1 cellular context compared by ENCODE assay signal in the genomic region with DNA sequence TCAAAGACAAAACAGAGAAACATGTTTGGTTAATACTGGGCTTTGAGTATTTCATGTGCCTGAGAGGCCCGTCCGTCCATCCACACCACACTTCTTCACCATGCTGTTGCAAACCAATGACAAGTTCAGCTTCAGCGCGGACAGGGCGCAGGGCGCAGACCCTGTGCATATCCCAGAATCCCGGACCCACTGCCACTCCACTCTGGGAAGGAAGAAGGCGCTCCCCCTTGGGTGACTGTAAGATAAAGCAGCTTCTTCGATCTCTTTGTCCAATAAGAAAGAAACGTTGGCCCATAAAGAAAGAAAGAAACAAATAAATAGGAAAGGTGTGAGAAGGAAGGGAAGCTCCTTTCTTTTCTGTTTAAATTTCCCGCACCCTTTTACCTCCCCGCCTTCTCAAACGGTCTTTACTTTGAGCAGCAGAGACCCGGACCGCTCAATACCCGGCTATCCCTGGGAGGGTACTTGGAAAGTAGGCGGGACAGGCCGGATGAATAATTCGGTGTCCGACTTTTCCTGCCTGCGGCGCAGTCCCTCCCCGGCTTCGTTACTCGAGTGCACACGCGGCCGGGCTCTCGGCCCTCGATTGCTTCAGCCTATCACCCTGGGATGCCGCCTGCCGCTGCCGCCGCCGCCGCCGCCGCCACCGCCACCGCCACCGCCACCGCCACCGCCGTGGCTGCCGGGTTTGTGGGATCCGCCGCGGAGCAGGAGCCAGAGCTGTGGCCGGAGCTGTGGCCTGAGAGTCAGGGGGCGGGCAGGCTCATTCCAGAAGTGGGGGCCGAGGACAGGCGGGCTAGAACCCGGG.
TF ChIP-seq lines count a peak whose summit lies in the region.

No MANE protein-coding gene starts in this region.

TF ChIP-seq in K562, 482 proteins besides CTCF, POLR2A, EP300 and RAD21 (continued from another document):
- TF ChIP-seq ZNF318 (IDR thresholded peaks at IDR 0.05; ENCODE audit: borderline replicate concordance in 1 of 2, low read depth in 1 of 2) = no peak
- peak; percentile 100 for TF ChIP-seq ZBTB1 (CRISPR knock-in tag; IDR thresholded peaks at IDR 0.05; ENCODE audit: borderline replicate concordance, low read depth)
- TF ChIP-seq ZNF444 (CRISPR knock-in tag; IDR thresholded peaks at IDR 0.05) = no peak
- TF ChIP-seq SAFB (IDR thresholded peaks at IDR 0.05; ENCODE audit: borderline replicate concordance, low read depth, low read length) = no peak
- TF ChIP-seq MCM5 (IDR thresholded peaks at IDR 0.05; ENCODE audit: low read depth) = no peak
- peak; percentile 42 to 46 for TF ChIP-seq NRF1 (conservative IDR thresholded peaks at IDR 0.05 in 1 of 2, IDR thresholded peaks at IDR 0.05 in 1 of 2)
- TF ChIP-seq, protein P1, sequence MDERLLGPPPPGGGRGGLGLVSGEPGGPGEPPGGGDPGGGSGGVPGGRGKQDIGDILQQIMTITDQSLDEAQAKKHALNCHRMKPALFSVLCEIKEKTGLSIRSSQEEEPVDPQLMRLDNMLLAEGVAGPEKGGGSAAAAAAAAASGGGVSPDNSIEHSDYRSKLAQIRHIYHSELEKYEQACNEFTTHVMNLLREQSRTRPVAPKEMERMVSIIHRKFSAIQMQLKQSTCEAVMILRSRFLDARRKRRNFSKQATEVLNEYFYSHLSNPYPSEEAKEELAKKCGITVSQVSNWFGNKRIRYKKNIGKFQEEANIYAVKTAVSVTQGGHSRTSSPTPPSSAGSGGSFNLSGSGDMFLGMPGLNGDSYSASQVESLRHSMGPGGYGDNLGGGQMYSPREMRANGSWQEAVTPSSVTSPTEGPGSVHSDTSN (CRISPR knock-in tag; IDR thresholded peaks at IDR 0.05; ENCODE audit: low read depth) = no peak
- TF ChIP-seq, protein P1 (tag; conservative IDR thresholded peaks at IDR 0.05; ENCODE audit: low read depth) = peak; percentile 27; the same call in 1 of the 2 replicates
- TF ChIP-seq, protein P2, sequence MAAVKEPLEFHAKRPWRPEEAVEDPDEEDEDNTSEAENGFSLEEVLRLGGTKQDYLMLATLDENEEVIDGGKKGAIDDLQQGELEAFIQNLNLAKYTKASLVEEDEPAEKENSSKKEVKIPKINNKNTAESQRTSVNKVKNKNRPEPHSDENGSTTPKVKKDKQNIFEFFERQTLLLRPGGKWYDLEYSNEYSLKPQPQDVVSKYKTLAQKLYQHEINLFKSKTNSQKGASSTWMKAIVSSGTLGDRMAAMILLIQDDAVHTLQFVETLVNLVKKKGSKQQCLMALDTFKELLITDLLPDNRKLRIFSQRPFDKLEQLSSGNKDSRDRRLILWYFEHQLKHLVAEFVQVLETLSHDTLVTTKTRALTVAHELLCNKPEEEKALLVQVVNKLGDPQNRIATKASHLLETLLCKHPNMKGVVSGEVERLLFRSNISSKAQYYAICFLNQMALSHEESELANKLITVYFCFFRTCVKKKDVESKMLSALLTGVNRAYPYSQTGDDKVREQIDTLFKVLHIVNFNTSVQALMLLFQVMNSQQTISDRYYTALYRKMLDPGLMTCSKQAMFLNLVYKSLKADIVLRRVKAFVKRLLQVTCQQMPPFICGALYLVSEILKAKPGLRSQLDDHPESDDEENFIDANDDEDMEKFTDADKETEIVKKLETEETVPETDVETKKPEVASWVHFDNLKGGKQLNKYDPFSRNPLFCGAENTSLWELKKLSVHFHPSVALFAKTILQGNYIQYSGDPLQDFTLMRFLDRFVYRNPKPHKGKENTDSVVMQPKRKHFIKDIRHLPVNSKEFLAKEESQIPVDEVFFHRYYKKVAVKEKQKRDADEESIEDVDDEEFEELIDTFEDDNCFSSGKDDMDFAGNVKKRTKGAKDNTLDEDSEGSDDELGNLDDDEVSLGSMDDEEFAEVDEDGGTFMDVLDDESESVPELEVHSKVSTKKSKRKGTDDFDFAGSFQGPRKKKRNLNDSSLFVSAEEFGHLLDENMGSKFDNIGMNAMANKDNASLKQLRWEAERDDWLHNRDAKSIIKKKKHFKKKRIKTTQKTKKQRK (IDR thresholded peaks at IDR 0.05; ENCODE audit: borderline replicate concordance, low read depth, low read length) = no peak
- no peak for TF ChIP-seq ZC3H11A (IDR thresholded peaks at IDR 0.05; ENCODE audit: low read depth, low read length)
- TF ChIP-seq HCFC1 (IDR thresholded peaks at IDR 0.05; ENCODE audit: low read depth, low read length) = peak; percentile 59; the same call in 1 of the 2 replicates
- TF ChIP-seq NCOA6 (IDR thresholded peaks at IDR 0.05) = no peak
- TF ChIP-seq NFIC (IDR thresholded peaks at IDR 0.05) = 0 out of 2 replicates have a peak, but pooled peaks have one; percentile 30
- no peak for TF ChIP-seq BRCA1 (IDR thresholded peaks at IDR 0.05)
- no peak for TF ChIP-seq BRCA1 (CRISPR knock-in tag; IDR thresholded peaks at IDR 0.05)
- TF ChIP-seq HMG20B (CRISPR knock-in tag; IDR thresholded peaks at IDR 0.05) = no peak
- TF ChIP-seq, protein P3, sequence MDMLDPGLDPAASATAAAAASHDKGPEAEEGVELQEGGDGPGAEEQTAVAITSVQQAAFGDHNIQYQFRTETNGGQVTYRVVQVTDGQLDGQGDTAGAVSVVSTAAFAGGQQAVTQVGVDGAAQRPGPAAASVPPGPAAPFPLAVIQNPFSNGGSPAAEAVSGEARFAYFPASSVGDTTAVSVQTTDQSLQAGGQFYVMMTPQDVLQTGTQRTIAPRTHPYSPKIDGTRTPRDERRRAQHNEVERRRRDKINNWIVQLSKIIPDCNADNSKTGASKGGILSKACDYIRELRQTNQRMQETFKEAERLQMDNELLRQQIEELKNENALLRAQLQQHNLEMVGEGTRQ (CRISPR knock-in tag; IDR thresholded peaks at IDR 0.05) = no peak
- TF ChIP-seq, protein P4, sequence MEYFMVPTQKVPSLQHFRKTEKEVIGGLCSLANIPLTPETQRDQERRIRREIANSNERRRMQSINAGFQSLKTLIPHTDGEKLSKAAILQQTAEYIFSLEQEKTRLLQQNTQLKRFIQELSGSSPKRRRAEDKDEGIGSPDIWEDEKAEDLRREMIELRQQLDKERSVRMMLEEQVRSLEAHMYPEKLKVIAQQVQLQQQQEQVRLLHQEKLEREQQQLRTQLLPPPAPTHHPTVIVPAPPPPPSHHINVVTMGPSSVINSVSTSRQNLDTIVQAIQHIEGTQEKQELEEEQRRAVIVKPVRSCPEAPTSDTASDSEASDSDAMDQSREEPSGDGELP (CRISPR knock-in tag; IDR thresholded peaks at IDR 0.05; ENCODE audit: borderline replicate concordance) = peak; percentile 67; the same call in 1 of the 2 replicates
- TF ChIP-seq MAFG (tag; conservative IDR thresholded peaks at IDR 0.05) = no peak
- TF ChIP-seq CREM (IDR thresholded peaks at IDR 0.05; ENCODE audit: low read depth) = peak; percentile 92
- no peak for TF ChIP-seq NONO (IDR thresholded peaks at IDR 0.05; ENCODE audit: low read depth in 2 of 2, low read length in 1 of 2)
- TF ChIP-seq IRF2 (CRISPR knock-in tag; IDR thresholded peaks at IDR 0.05) = 0 out of 2 replicates have a peak, but pooled peaks have one; percentile 44
- peak; percentile 35; the same call in 1 of the 2 replicates for TF ChIP-seq RBFOX2 (IDR thresholded peaks at IDR 0.05; ENCODE audit: low read depth, low read length)
- peak; percentile 77 for TF ChIP-seq CREB1 (IDR thresholded peaks at IDR 0.05)
- peak; percentile 81 for TF ChIP-seq CREB1 (CRISPR knock-in tag; IDR thresholded peaks at IDR 0.05)
- no peak for TF ChIP-seq ZZZ3 (IDR thresholded peaks at IDR 0.05)
- peak; percentile 97 for TF ChIP-seq L3MBTL2 (IDR thresholded peaks at IDR 0.05)
- no peak for TF ChIP-seq NFRKB (IDR thresholded peaks at IDR 0.05; ENCODE audit: low read depth)
- no peak for TF ChIP-seq MCM3 (IDR thresholded peaks at IDR 0.05)
- TF ChIP-seq, protein P5, sequence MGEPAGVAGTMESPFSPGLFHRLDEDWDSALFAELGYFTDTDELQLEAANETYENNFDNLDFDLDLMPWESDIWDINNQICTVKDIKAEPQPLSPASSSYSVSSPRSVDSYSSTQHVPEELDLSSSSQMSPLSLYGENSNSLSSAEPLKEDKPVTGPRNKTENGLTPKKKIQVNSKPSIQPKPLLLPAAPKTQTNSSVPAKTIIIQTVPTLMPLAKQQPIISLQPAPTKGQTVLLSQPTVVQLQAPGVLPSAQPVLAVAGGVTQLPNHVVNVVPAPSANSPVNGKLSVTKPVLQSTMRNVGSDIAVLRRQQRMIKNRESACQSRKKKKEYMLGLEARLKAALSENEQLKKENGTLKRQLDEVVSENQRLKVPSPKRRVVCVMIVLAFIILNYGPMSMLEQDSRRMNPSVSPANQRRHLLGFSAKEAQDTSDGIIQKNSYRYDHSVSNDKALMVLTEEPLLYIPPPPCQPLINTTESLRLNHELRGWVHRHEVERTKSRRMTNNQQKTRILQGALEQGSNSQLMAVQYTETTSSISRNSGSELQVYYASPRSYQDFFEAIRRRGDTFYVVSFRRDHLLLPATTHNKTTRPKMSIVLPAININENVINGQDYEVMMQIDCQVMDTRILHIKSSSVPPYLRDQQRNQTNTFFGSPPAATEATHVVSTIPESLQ (CRISPR knock-in tag; IDR thresholded peaks at IDR 0.05) = peak; percentile 95; the same call in 1 of the 2 replicates
- TF ChIP-seq NR3C1 (CRISPR knock-in tag; IDR thresholded peaks at IDR 0.05) = peak; percentile 58
- peak; percentile 62 for TF ChIP-seq ATF7 (IDR thresholded peaks at IDR 0.05)
- TF ChIP-seq GABPB1 (CRISPR knock-in tag; IDR thresholded peaks at IDR 0.05) = peak; percentile 51; the same call in 1 of the 2 replicates
- TF ChIP-seq KAT7 (CRISPR knock-in tag; IDR thresholded peaks at IDR 0.05; ENCODE audit: borderline replicate concordance) = 0 out of 2 replicates have a peak, but pooled peaks have one; percentile 40
